Comparison of ENCODE assay signal across 8 cellular contexts in the genomic region with DNA sequence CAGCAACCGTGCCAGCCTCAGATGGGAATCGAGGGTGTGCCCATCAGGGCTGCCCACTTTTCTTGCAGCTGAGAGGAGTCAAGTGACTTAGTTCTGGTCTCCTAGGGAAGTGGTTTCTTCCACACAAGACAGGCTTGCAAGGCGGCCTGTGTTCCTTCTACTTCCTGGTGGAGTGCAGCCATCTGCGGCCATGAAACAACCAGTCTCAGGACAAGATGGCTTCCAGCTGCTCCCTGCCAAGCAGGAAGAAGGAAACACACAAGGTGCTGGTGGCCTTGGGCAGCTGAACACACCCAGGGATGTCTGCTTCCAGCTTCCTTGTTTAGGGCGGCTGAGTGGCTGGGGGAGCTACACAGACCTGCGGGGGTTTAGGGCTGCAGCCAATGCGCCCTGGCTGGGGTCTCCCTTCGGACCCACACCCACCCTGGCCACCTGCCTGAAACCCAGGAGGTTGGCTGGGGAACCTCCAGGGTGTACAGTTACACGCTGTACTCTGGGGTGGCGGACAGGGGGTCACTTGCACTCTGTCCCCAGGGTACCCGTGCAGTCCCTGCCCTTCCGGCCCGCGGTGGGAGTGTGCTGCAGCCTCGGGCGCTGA. TPM values are rescaled to one million over a fixed set of nuclear protein-coding genes. Genes with fewer than 3 reads are reported as not detected.
DNase-seq lines count a peak whose midpoint lies in the region; ATAC-seq, FAIRE-seq and TF ChIP-seq lines count a peak whose summit lies in the region.

No MANE protein-coding gene starts in this region.

- H3K27ac Mint-ChIP-seq in activated CD8-positive, alpha-beta T cell treated with anti-CD3 and anti-CD28 coated beads for 36 hours = peak overlapping the region; percentile 86

- DNase-seq in NCI-H2196 (lab: John Stamatoyannopoulos, UW; ENCODE audit: unreplicated experiment) = peak; percentile 12
- DNase-seq in NCI-H2196 treated with DMSO at 0.1 percent for 48 hours (lab: John Stamatoyannopoulos, UW; ENCODE audit: unreplicated experiment) = no peak
- DNase-seq in activated CD8-positive, alpha-beta T cell treated with anti-CD3 and anti-CD28 coated beads for 36 hours = no peak
- peak; percentile 54 for DNase-seq in left ventricle myocardium superior
- DNase-seq in gastrocnemius medialis = peak; percentile 22 to 37
- no peak for DNase-seq in HuH-7 (ENCODE audit: low spot score)
- DNase-seq in frontal cortex (ENCODE audit: low spot score in 2 of 2) = no peak

- peaks cover 9 to 22% of the 10 kb centered on the region in 2 donors for H3K4me1 ChIP-seq in gastrocnemius medialis

- CTCF ChIA-PET in activated CD8-positive, alpha-beta T cell treated with anti-CD3 and anti-CD28 coated beads for 36 hours (lab: Charles Lee) = interaction anchor here (1.0 to 2.8 kb wide), 3 partner anchors 17 to 52 kb away, joined by 3 to 9 read pairs (median 8); no protein-coding TSS in a partner anchor

- H3K9me3 Mint-ChIP-seq in activated CD8-positive, alpha-beta T cell treated with anti-CD3 and anti-CD28 coated beads for 36 hours = no peaks in the 10 kb centered on the region

- FAIRE-seq in frontal cortex (lab: Jason Lieb, UNC) = no peak

- POLR2A ChIA-PET in activated CD8-positive, alpha-beta T cell treated with anti-CD3 and anti-CD28 coated beads for 36 hours (lab: Charles Lee) = interaction anchor here (0.6 to 1.4 kb wide), 5 partner anchors 10 to 682 kb away, joined by 3 to 4 read pairs (median 3); a partner anchor contains a TSS

- no peaks in the 10 kb centered on the region for H3K27me3 ChIP-seq in gastrocnemius medialis

- H3K36me3 ChIP-seq in gastrocnemius medialis = no peaks in the 10 kb centered on the region

- H3K9me3 ChIP-seq in gastrocnemius medialis = no peaks in the 10 kb centered on the region

- no peak for TF ChIP-seq CTCF in activated CD8-positive, alpha-beta T cell treated with anti-CD3 and anti-CD28 coated beads for 36 hours (IDR thresholded peaks at IDR 0.05)
- no peak for TF ChIP-seq CTCF in gastrocnemius medialis (IDR thresholded peaks at IDR 0.05 in 4 of 5, conservative IDR thresholded peaks at IDR 0.05 in 1 of 5)

- peaks cover 11% of the 10 kb centered on the region for H3K4me1 Mint-ChIP-seq in activated CD8-positive, alpha-beta T cell treated with anti-CD3 and anti-CD28 coated beads for 36 hours (ENCODE audit: low read depth)

- peak overlapping the region; percentile 66 to 94 (median 80) for H3K4me3 ChIP-seq in gastrocnemius medialis

- peaks cover 11% of the 10 kb centered on the region for H3K27me3 Mint-ChIP-seq in activated CD8-positive, alpha-beta T cell treated with anti-CD3 and anti-CD28 coated beads for 36 hours

- no peak for TF ChIP-seq POLR2A in gastrocnemius medialis (IDR thresholded peaks at IDR 0.05)

- H3K27ac ChIP-seq in gastrocnemius medialis = peak overlapping the region; percentile 81 to 89 (median 82)

- H3K4me3 Mint-ChIP-seq in activated CD8-positive, alpha-beta T cell treated with anti-CD3 and anti-CD28 coated beads for 36 hours = peak overlapping the region; percentile 77

- in situ Hi-C loops in gastrocnemius medialis (cut with MboI; ENCODE audit: low sequenced_read_pairs in 4 of 4) = no loop called here

- ATAC-seq in HG03066 (IDR thresholded peaks at IDR 0.05; ENCODE audit: low read depth, unreplicated experiment) (peak; percentile 21), left ventricle myocardium superior (peak; percentile 19), gastrocnemius medialis (peak; percentile 5 to 29)
- ATAC-seq in activated CD8-positive, alpha-beta T cell treated with anti-CD3 and anti-CD28 coated beads for 36 hours = peak; percentile 6

- H3K36me3 Mint-ChIP-seq in activated CD8-positive, alpha-beta T cell treated with anti-CD3 and anti-CD28 coated beads for 36 hours (ENCODE audit: low read depth) = no peaks in the 10 kb centered on the region

- intact Hi-C loops in activated CD8-positive, alpha-beta T cell treated with anti-CD3 and anti-CD28 coated beads for 36 hours (cut with micrococcal nuclease) = no loop called here
- intact Hi-C loops in left ventricle myocardium superior (cut with micrococcal nuclease) (no loop called here), gastrocnemius medialis (cut with DNase I; ENCODE audit: low total_unique reads) (loop anchor here (2.0 kb wide), 1 partner anchor 34 kb away; a partner anchor contains a TSS)

RNA-seq across cellular contexts. Expression of a gene that starts 34.7 kb away (rescaled TPM):
- total RNA-seq in activated CD8-positive, alpha-beta T cell treated with anti-CD3 and anti-CD28 coated beads for 36 hours = 10 to 100 TPM; 32.9 to 35.4 TPM
- total RNA-seq in left ventricle myocardium superior (12.5 TPM), gastrocnemius medialis (10 to 100 TPM in 1 of 4 donors, 1 to 10 TPM in 3; 3.0 to 15.2 (median 7.0) TPM), frontal cortex (11.8 TPM)

RNA-seq across cellular contexts. Expression of a gene that starts 47.9 kb away (rescaled TPM):
- total RNA-seq in activated CD8-positive, alpha-beta T cell treated with anti-CD3 and anti-CD28 coated beads for 36 hours = 100 to 1,000 TPM; 160 to 163 TPM
- total RNA-seq in left ventricle myocardium superior (59.8 TPM), gastrocnemius medialis (100 to 1,000 TPM; 114 to 179 (median 149) TPM), frontal cortex (37.5 TPM)

Comparison
In these comparisons a context has a peak if more than half of its experiments do, and no peak if none do; other contexts are left out.
1. DNase-seq: peak in NCI-H2196 (single experiment), left ventricle myocardium superior (single experiment) and gastrocnemius medialis (2 of 2); none in NCI-H2196 treated with DMSO at 0.1 percent for 48 hours (single experiment), activated CD8-positive, alpha-beta T cell treated with anti-CD3 and anti-CD28 coated beads for 36 hours (single experiment), HuH-7 (single experiment) and frontal cortex (0 of 2).
2. Peak in every context shown above with its lines, with median percentiles within 50 percentile points of each other: ATAC-seq.